ENCODE assay signal across 28 cellular contexts in genomic region chr3:78858165-78858564, GRCh38.
DNase-seq lines count a peak whose midpoint lies in the region; ATAC-seq and TF ChIP-seq lines count a peak whose summit lies in the region.
"Had no signal": no experiment of that assay in that cellular context is flagged by ENCODE, and none has a peak within 500 bp of the region (broad histone marks: within the 10 kb centered on the region; RNA-seq: fewer than 3 reads in every experiment).

No MANE protein-coding gene starts in this region.

- no peak for DNase-seq in Right ventricle myocardium inferior (ENCODE audit: missing footprints)
- no peak for DNase-seq in cardiac septum (ENCODE audit: low spot score)
- DNase-seq in M059J (ENCODE audit: low read depth): peak; percentile 25
- no peak for DNase-seq in endodermal cell
- DNase-seq in nephron progenitor cell: no peak
- no peak for DNase-seq in gastrocnemius medialis
- no peak for DNase-seq in D341Med (ENCODE audit: low spot score)
- no peak for DNase-seq in colonic mucosa
- DNase-seq: activated CD4-positive, alpha-beta T cell treated with anti-CD3 and anti-CD28 coated beads, Interleukin-2, amount 50 U/mL, for 1 hour; activated CD4-positive, CD25-positive, alpha-beta regulatory T cell; activated gamma-delta T cell treated with Interleukin-2 at 50 U/mL for 16 hours; activated naive CD8-positive, alpha-beta T cell treated with anti-CD3 and anti-CD28 coated beads, Interleukin-2, amount 10 ng/mL, durations not matched to agents 7 days and 5 days; activated T-cell treated with anti-CD3 and anti-CD28 coated beads, Interleukin-2, amount 50 U/mL, for 4 hours; AML-193; CD8-positive, alpha-beta T cell; central memory CD4-positive, alpha-beta T cell; kidney glomerular epithelial cell; natural killer cell; NCI-H1417 treated with DMSO at 0.1 percent for 48 hours; stimulated activated naive CD4-positive, alpha-beta T cell; T-helper 1 cell; upper lobe of left lung had no signal

- TF ChIP-seq CTCF in endodermal cell (conservative IDR thresholded peaks at IDR 0.05) (no peak), nephron progenitor cell (IDR thresholded peaks at IDR 0.05) (no peak), gastrocnemius medialis (IDR thresholded peaks at IDR 0.05 in 4 of 5, conservative IDR thresholded peaks at IDR 0.05 in 1 of 5) (no peak), colonic mucosa (IDR thresholded peaks at IDR 0.05) (no peak)

- no peak for TF ChIP-seq POLR2A in gastrocnemius medialis (IDR thresholded peaks at IDR 0.05)

- H3K9me3 ChIP-seq in endodermal cell (ENCODE audit: control insufficient read depth, low read length) (no peaks in the 10 kb centered on the region), gastrocnemius medialis (no peaks in the 10 kb centered on the region), colonic mucosa (no peaks in the 10 kb centered on the region)
- H3K9me3 ChIP-seq: ascending aorta, esophagus muscularis mucosa, upper lobe of left lung had no signal

- H3K9ac ChIP-seq in endodermal cell (ENCODE audit: extremely low read depth, low read length, poor library complexity, severe bottlenecking) (no peak overlapping the region), colonic mucosa (ENCODE audit: low read depth in 2 of 2, low read length in 2 of 2) (no peak overlapping the region)

- no peaks in the 10 kb centered on the region for H3K27me3 ChIP-seq in endodermal cell (ENCODE audit: control insufficient read depth, insufficient read depth, low read length, poor library complexity, severe bottlenecking)
- no peaks in the 10 kb centered on the region for H3K27me3 ChIP-seq in gastrocnemius medialis
- H3K27me3 ChIP-seq in colonic mucosa: no peaks in the 10 kb centered on the region
- H3K27me3 ChIP-seq: ascending aorta, esophagus muscularis mucosa, upper lobe of left lung had no signal

- intact Hi-C loops in Right ventricle myocardium inferior (cut with DNase I) (no loop called here), cardiac septum (cut with DNase I) (no loop called here), gastrocnemius medialis (cut with DNase I; ENCODE audit: low total_unique reads) (no loop called here), colonic mucosa (cut with DNase I) (no loop called here)

- H3K27ac ChIP-seq in endodermal cell (ENCODE audit: low read depth, low read length) (no peak overlapping the region), gastrocnemius medialis (no peak overlapping the region), colonic mucosa (no peak overlapping the region)
- H3K27ac ChIP-seq: 22Rv1, ascending aorta, esophagus muscularis mucosa, HL-60, upper lobe of left lung had no signal

- in situ Hi-C loops in gastrocnemius medialis (cut with MboI; ENCODE audit: low sequenced_read_pairs in 4 of 4): no loop called here

- H3K4me1 Mint-ChIP-seq in endodermal cell: peaks cover 21% of the 10 kb centered on the region
- H3K4me1 Mint-ChIP-seq in nephron progenitor cell: peaks cover 49% of the 10 kb centered on the region
- H3K4me1 Mint-ChIP-seq: activated naive CD8-positive, alpha-beta T cell treated with anti-CD3 and anti-CD28 coated beads, Interleukin-2, amount 10 ng/mL, durations not matched to agents 7 days and 5 days; natural killer cell had no signal

- H3K27me3 Mint-ChIP-seq in endodermal cell (ENCODE audit: insufficient read depth) (no peaks in the 10 kb centered on the region), nephron progenitor cell (ENCODE audit: low read depth, poor library complexity) (no peaks in the 10 kb centered on the region)
- H3K27me3 Mint-ChIP-seq: activated naive CD8-positive, alpha-beta T cell treated with anti-CD3 and anti-CD28 coated beads, Interleukin-2, amount 10 ng/mL, durations not matched to agents 7 days and 5 days had no signal

- H3K4me3 ChIP-seq in endodermal cell (ENCODE audit: low read length): no peak overlapping the region
- no peak overlapping the region for H3K4me3 ChIP-seq in gastrocnemius medialis
- H3K4me3 ChIP-seq in colonic mucosa: no peak overlapping the region
- H3K4me3 ChIP-seq: ascending aorta, esophagus muscularis mucosa, lung, upper lobe of left lung had no signal

- H3K4me1 ChIP-seq in endodermal cell (ENCODE audit: control insufficient read depth, insufficient read depth, low read length) (no peaks in the 10 kb centered on the region), gastrocnemius medialis (no peaks in the 10 kb centered on the region), colonic mucosa (no peaks in the 10 kb centered on the region)
- H3K4me1 ChIP-seq: ascending aorta, esophagus muscularis mucosa, upper lobe of left lung had no signal

- ATAC-seq in Right ventricle myocardium inferior: peak; percentile 13
- ATAC-seq in gastrocnemius medialis: no peak
- ATAC-seq: activated T-cell treated with anti-CD3 and anti-CD28 coated beads, Interleukin-2, amount 50 U/mL, for 4 hours; CD8-positive, alpha-beta T cell; HCT116; natural killer cell had no signal

- no peak overlapping the region for H3K4me3 Mint-ChIP-seq in endodermal cell
- peak overlapping the region; percentile 67 for H3K4me3 Mint-ChIP-seq in nephron progenitor cell
- H3K4me3 Mint-ChIP-seq: activated naive CD8-positive, alpha-beta T cell treated with anti-CD3 and anti-CD28 coated beads, Interleukin-2, amount 10 ng/mL, durations not matched to agents 7 days and 5 days; activated T-cell treated with anti-CD3 and anti-CD28 coated beads, Interleukin-2, amount 50 U/mL, for 4 hours; CD8-positive, alpha-beta T cell; natural killer cell had no signal

- 91 to 100% methylated on average over 1 of the region's 1 CpG for WGBS in endodermal cell (ENCODE audit: insufficient coverage in 1 of 2, insufficient read length in 1 of 2), 2 experiments

- H3K27ac Mint-ChIP-seq in endodermal cell: peak overlapping the region; percentile 15
- peak overlapping the region; percentile 97 for H3K27ac Mint-ChIP-seq in nephron progenitor cell
- H3K27ac Mint-ChIP-seq: activated naive CD8-positive, alpha-beta T cell treated with anti-CD3 and anti-CD28 coated beads, Interleukin-2, amount 10 ng/mL, durations not matched to agents 7 days and 5 days; CD8-positive, alpha-beta T cell; natural killer cell had no signal

- no peaks in the 10 kb centered on the region for H3K36me3 ChIP-seq in endodermal cell (ENCODE audit: control insufficient read depth, insufficient read depth, low read length)
- H3K36me3 ChIP-seq in gastrocnemius medialis: no peaks in the 10 kb centered on the region
- no peaks in the 10 kb centered on the region for H3K36me3 ChIP-seq in colonic mucosa
- H3K36me3 ChIP-seq: ascending aorta, esophagus muscularis mucosa, upper lobe of left lung had no signal

- no peaks in the 10 kb centered on the region for H3K9me3 Mint-ChIP-seq in endodermal cell
- H3K9me3 Mint-ChIP-seq in nephron progenitor cell: peaks cover 18% of the 10 kb centered on the region

- H3K36me3 Mint-ChIP-seq in endodermal cell (ENCODE audit: low read depth) (no peaks in the 10 kb centered on the region), nephron progenitor cell (ENCODE audit: low read depth) (peaks cover 43% of the 10 kb centered on the region)
- H3K36me3 Mint-ChIP-seq: CD8-positive, alpha-beta T cell had no signal
